In genomic region chr11:87372068-87372467, GRCh38 we compare ENCODE assay signal across 8 cellular contexts.
"Had no signal": no experiment of that assay in that cellular context is flagged by ENCODE, and none has a peak within 500 bp of the region (broad histone marks: within the 10 kb centered on the region; RNA-seq: fewer than 3 reads in every experiment).

No MANE protein-coding gene starts in this region.

- ATAC-seq: HCT116 had no signal

- H3K4me1 ChIP-seq: HAP-1 had no signal

- H3K36me3 ChIP-seq: HAP-1 had no signal

- H3K27ac ChIP-seq: HL-60 had no signal

- H3K4me3 ChIP-seq: HAP-1 had no signal

- DNase-seq: GOT3, H7, HFFc6, Kasumi-1, KG1 had no signal

- H3K9me3 ChIP-seq: HAP-1 had no signal
